In the genomic region with DNA sequence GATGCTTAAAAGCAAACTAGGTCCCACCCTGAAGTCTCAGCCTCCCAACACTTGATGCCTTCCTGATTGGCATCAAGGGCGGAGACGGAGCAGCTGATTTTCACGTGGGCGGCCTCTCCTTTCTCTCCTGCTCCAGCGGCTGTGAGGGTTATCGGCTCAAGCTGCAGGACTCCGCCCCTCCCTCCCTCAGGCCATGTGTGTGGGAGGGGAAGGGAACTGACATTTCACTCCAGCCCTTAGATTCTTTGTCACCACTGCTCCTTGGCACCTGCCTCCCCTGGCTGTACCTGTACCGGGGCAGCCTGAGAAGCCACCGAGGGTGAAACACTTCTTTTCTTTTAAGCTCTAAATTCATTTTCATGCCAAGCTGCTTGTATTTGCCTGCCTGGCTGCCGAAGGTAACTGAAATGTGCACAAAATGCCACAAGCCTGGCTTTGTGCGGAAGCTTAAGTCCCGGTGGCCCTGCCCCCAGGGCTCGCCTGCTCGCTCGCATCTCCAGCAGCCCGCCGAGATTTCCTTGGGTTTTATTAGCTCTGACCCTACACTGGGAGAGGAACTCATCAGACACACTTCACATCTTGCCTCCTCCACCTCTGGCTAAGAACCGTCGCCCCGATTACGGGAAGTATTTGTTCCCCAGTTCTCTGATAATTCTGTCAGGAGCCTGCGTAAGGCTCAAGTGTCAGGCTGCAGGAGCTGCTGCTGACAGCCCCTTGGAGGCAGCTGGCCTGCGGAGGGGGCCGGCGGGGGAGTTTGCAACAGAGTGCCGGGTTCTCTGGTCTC, we compare ENCODE assay signal across 12 cellular contexts. TPM values are rescaled to one million over a fixed set of nuclear protein-coding genes. Genes with fewer than 3 reads are reported as not detected.
DNase-seq lines count a peak whose midpoint lies in the region; ATAC-seq, FAIRE-seq and TF ChIP-seq lines count a peak whose summit lies in the region.
"Had no signal": no experiment of that assay in that cellular context is flagged by ENCODE, and none has a peak within 500 bp of the region (broad histone marks: within the 10 kb centered on the region; RNA-seq: fewer than 3 reads in every experiment).

No MANE protein-coding gene starts in this region.

- H3K36me3 Mint-ChIP-seq in endodermal cell (ENCODE audit: low read depth), result peaks cover 9% of the 10 kb centered on the region
- peaks cover 22% of the 10 kb centered on the region for H3K36me3 Mint-ChIP-seq in mesothelial cell of epicardium
- peaks cover 40% of the 10 kb centered on the region for H3K36me3 Mint-ChIP-seq in activated naive CD8-positive, alpha-beta T cell treated with anti-CD3 and anti-CD28 coated beads for 36 hours

- DNase-seq in BE2C (peak; percentile 79), NCI-H2171 treated with DMSO at 0.1 percent for 48 hours (lab: John Stamatoyannopoulos, UW) (peak; percentile 63), endodermal cell (peak; percentile 90), mesothelial cell of epicardium (ENCODE audit: low spot score in 2 of 2, unreplicated experiment in 2 of 2) (peak in 1 of 2 experiments; percentile 48), NCI-H1694 (lab: John Stamatoyannopoulos, UW) (no peak), GM19239 (ENCODE audit: insufficient read length, low spot score) (no peak)
- no peak for DNase-seq in stimulated activated naive CD8-positive, alpha-beta T cell treated with anti-CD3 and anti-CD28 coated beads, Interleukin-15, amount 100 ng/mL, for 72 hours
- DNase-seq in activated naive CD8-positive, alpha-beta T cell treated with anti-CD3 and anti-CD28 coated beads for 36 hours, result no peak
- DNase-seq: activated CD4-positive, alpha-beta T cell treated with anti-CD3 and anti-CD28 coated beads for 36 hours; CD4-positive, alpha-beta T cell; effector memory CD8-positive, alpha-beta T cell; spleen had no signal

- ATAC-seq in stimulated activated naive CD8-positive, alpha-beta T cell treated with anti-CD3 and anti-CD28 coated beads, Interleukin-15, amount 100 ng/mL, for 72 hours, result no peak
- ATAC-seq: activated CD4-positive, alpha-beta T cell treated with anti-CD3 and anti-CD28 coated beads for 36 hours; effector memory CD8-positive, alpha-beta T cell had no signal

- FAIRE-seq in GM19239 (lab: Jason Lieb, UNC), result no peak

- H3K4me1 Mint-ChIP-seq in endodermal cell (peaks cover 25% of the 10 kb centered on the region), mesothelial cell of epicardium (peaks cover 27% of the 10 kb centered on the region)
- peaks cover 10% of the 10 kb centered on the region for H3K4me1 Mint-ChIP-seq in stimulated activated naive CD8-positive, alpha-beta T cell treated with anti-CD3 and anti-CD28 coated beads, Interleukin-15, amount 100 ng/mL, for 72 hours
- peaks cover 8% of the 10 kb centered on the region for H3K4me1 Mint-ChIP-seq in activated naive CD8-positive, alpha-beta T cell treated with anti-CD3 and anti-CD28 coated beads for 36 hours

- H3K27ac Mint-ChIP-seq in endodermal cell, result no peak overlapping the region
- peak overlapping the region; percentile 38 for H3K27ac Mint-ChIP-seq in mesothelial cell of epicardium
- H3K27ac Mint-ChIP-seq in stimulated activated naive CD8-positive, alpha-beta T cell treated with anti-CD3 and anti-CD28 coated beads, Interleukin-15, amount 100 ng/mL, for 72 hours, result no peak overlapping the region
- H3K27ac Mint-ChIP-seq in activated naive CD8-positive, alpha-beta T cell treated with anti-CD3 and anti-CD28 coated beads for 36 hours, result no peak overlapping the region
- H3K27ac Mint-ChIP-seq: activated CD4-positive, alpha-beta T cell treated with anti-CD3 and anti-CD28 coated beads for 36 hours; CD4-positive, alpha-beta T cell had no signal

- WGBS in endodermal cell (ENCODE audit: insufficient coverage in 1 of 2, insufficient read length in 1 of 2), 2 experiments, result 17 to 24% methylated on average over 9 to 23 of the region's 26 CpGs

- no peak overlapping the region for H3K9ac ChIP-seq in endodermal cell (ENCODE audit: extremely low read depth, low read length, poor library complexity, severe bottlenecking)

- H3K27me3 Mint-ChIP-seq in endodermal cell (ENCODE audit: insufficient read depth) (peaks cover 43% of the 10 kb centered on the region), mesothelial cell of epicardium (ENCODE audit: low read depth) (peaks cover 24% of the 10 kb centered on the region)
- H3K27me3 Mint-ChIP-seq in stimulated activated naive CD8-positive, alpha-beta T cell treated with anti-CD3 and anti-CD28 coated beads, Interleukin-15, amount 100 ng/mL, for 72 hours, result peaks cover 18% of the 10 kb centered on the region
- H3K27me3 Mint-ChIP-seq in activated naive CD8-positive, alpha-beta T cell treated with anti-CD3 and anti-CD28 coated beads for 36 hours, result peaks cover 8% of the 10 kb centered on the region
- H3K27me3 Mint-ChIP-seq: activated CD4-positive, alpha-beta T cell treated with anti-CD3 and anti-CD28 coated beads for 36 hours; CD4-positive, alpha-beta T cell; effector memory CD8-positive, alpha-beta T cell had no signal

- no peaks in the 10 kb centered on the region for H3K27me3 ChIP-seq in BE2C
- peaks cover 9% of the 10 kb centered on the region for H3K27me3 ChIP-seq in endodermal cell (ENCODE audit: control insufficient read depth, insufficient read depth, low read length, poor library complexity, severe bottlenecking)
- H3K27me3 ChIP-seq: spleen had no signal

- H3K4me3 Mint-ChIP-seq in endodermal cell, result peak overlapping the region; percentile 13
- H3K4me3 Mint-ChIP-seq in mesothelial cell of epicardium, result peak overlapping the region; percentile 54
- H3K4me3 Mint-ChIP-seq in stimulated activated naive CD8-positive, alpha-beta T cell treated with anti-CD3 and anti-CD28 coated beads, Interleukin-15, amount 100 ng/mL, for 72 hours, result peak overlapping the region in 1 of 2 donors; percentile 3
- H3K4me3 Mint-ChIP-seq in activated naive CD8-positive, alpha-beta T cell treated with anti-CD3 and anti-CD28 coated beads for 36 hours, result no peak overlapping the region
- H3K4me3 Mint-ChIP-seq: activated CD4-positive, alpha-beta T cell treated with anti-CD3 and anti-CD28 coated beads for 36 hours; CD4-positive, alpha-beta T cell; effector memory CD8-positive, alpha-beta T cell had no signal

- peak overlapping the region; percentile 59 for H3K27ac ChIP-seq in endodermal cell (ENCODE audit: low read depth, low read length)
- H3K27ac ChIP-seq: spleen had no signal

- TF ChIP-seq CTCF in BE2C (IDR thresholded peaks at IDR 0.05; ENCODE audit: low read depth, low read length) (no peak), endodermal cell (conservative IDR thresholded peaks at IDR 0.05) (no peak), mesothelial cell of epicardium (IDR thresholded peaks at IDR 0.05; ENCODE audit: unreplicated experiment) (no peak)

- H3K9me3 Mint-ChIP-seq in endodermal cell (no peaks in the 10 kb centered on the region), mesothelial cell of epicardium (peaks cover 4% of the 10 kb centered on the region)
- no peaks in the 10 kb centered on the region for H3K9me3 Mint-ChIP-seq in stimulated activated naive CD8-positive, alpha-beta T cell treated with anti-CD3 and anti-CD28 coated beads, Interleukin-15, amount 100 ng/mL, for 72 hours
- H3K9me3 Mint-ChIP-seq in activated naive CD8-positive, alpha-beta T cell treated with anti-CD3 and anti-CD28 coated beads for 36 hours, result peaks cover 5% of the 10 kb centered on the region

- H3K4me1 ChIP-seq in BE2C (peaks cover 40% of the 10 kb centered on the region), endodermal cell (ENCODE audit: control insufficient read depth, insufficient read depth, low read length) (peaks cover 9% of the 10 kb centered on the region)

- H3K36me3 ChIP-seq in BE2C, result peaks cover 15% of the 10 kb centered on the region
- H3K36me3 ChIP-seq in endodermal cell (ENCODE audit: control insufficient read depth, insufficient read depth, low read length), result peaks cover 4% of the 10 kb centered on the region

- H3K4me3 ChIP-seq in BE2C (ENCODE audit: low read depth, low read length), result peak overlapping the region; percentile 48
- H3K4me3 ChIP-seq in endodermal cell (ENCODE audit: low read length), result peak overlapping the region; percentile 74

- H3K9me3 ChIP-seq in BE2C (no peaks in the 10 kb centered on the region), endodermal cell (ENCODE audit: control insufficient read depth, low read length) (no peaks in the 10 kb centered on the region)

RNA-seq across cellular contexts. Expression of gene CPNE5, which starts 9.6 kb away (rescaled TPM):
- polyA plus RNA-seq in BE2C (2012; ENCODE audit: insufficient read depth, insufficient read length, low read depth), result not detected
- total RNA-seq in endodermal cell, result under 1 TPM; 0.26 to 0.42 TPM
- polyA plus RNA-seq in endodermal cell (2013, experiment 1 of 2), result 1.4 TPM
- polyA plus RNA-seq in endodermal cell (2013, experiment 2 of 2), result 1.6 TPM
- total RNA-seq in mesothelial cell of epicardium, result 0.51 to 1.7 TPM (median 1.2 TPM) in 3 replicates
- total RNA-seq in activated naive CD8-positive, alpha-beta T cell treated with anti-CD3 and anti-CD28 coated beads for 36 hours, result 1 to 10 TPM in 1 of 2 experiments, under 1 TPM in 1; 0.72 to 1.2 TPM

RNA-seq across cellular contexts. Expression of gene PPIL1, which starts 25.8 kb away (rescaled TPM):
- polyA plus RNA-seq in BE2C (2012; ENCODE audit: insufficient read depth, insufficient read length, low read depth), result 69.1 TPM
- 10 to 100 TPM; 36.7 to 53.3 TPM for total RNA-seq in endodermal cell
- 68.5 TPM for polyA plus RNA-seq in endodermal cell (2013, experiment 1 of 2)
- 66.8 TPM for polyA plus RNA-seq in endodermal cell (2013, experiment 2 of 2)
- total RNA-seq in mesothelial cell of epicardium, result 32.7 to 34.3 TPM (median 34.2 TPM) in 3 replicates
- total RNA-seq in activated naive CD8-positive, alpha-beta T cell treated with anti-CD3 and anti-CD28 coated beads for 36 hours, result 10 to 100 TPM; 55.1 to 58.4 TPM

RNA-seq across cellular contexts. Expression of gene C6orf89, which starts 36.9 kb away (rescaled TPM):
- polyA plus RNA-seq in BE2C (2012; ENCODE audit: insufficient read depth, insufficient read length, low read depth), result 30.3 TPM
- total RNA-seq in endodermal cell (10 to 100 TPM; 13.9 to 16.8 TPM), mesothelial cell of epicardium (39.1 to 42.0 TPM (median 39.7 TPM) in 3 replicates)
- polyA plus RNA-seq in endodermal cell (2013, experiment 1 of 2), result 22.7 TPM
- polyA plus RNA-seq in endodermal cell (2013, experiment 2 of 2), result 19.5 TPM
- total RNA-seq in activated naive CD8-positive, alpha-beta T cell treated with anti-CD3 and anti-CD28 coated beads for 36 hours, result 10 to 100 TPM; 32.1 to 32.7 TPM

Comparison
In these comparisons a context has a peak if more than half of its experiments do, and no peak if none do; other contexts are left out.
1. DNase-seq: peak in BE2C (single experiment), NCI-H2171 treated with DMSO at 0.1 percent for 48 hours (single experiment) and endodermal cell (single experiment); none in stimulated activated naive CD8-positive, alpha-beta T cell treated with anti-CD3 and anti-CD28 coated beads, Interleukin-15, amount 100 ng/mL, for 72 hours (0 of 2), activated naive CD8-positive, alpha-beta T cell treated with anti-CD3 and anti-CD28 coated beads for 36 hours (single experiment), NCI-H1694 (single experiment) and GM19239 (single experiment).